In the genomic region with DNA sequence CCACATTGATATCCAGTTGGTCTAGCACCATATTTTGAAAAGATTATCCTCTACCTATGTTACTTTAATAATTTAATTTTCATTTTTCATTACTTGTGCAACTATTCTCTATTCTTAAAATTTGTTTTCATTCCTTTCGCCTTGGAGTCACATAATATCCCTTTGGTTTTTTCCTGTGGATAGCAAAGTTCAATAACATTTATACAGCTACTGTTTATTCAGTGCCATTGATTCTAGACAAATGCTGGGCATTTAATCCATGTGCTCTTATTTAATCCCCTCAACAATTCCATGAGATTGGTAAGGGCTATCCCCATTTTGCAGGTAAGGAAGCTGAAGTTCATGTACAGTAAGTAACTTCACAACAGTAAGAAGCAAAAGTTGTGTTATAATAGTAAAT, we compare ENCODE assay signal across 23 cellular contexts. TPM values are rescaled to one million over a fixed set of nuclear protein-coding genes. Genes with fewer than 3 reads are reported as not detected.
DNase-seq lines count a peak whose midpoint lies in the region; ATAC-seq, FAIRE-seq and TF ChIP-seq lines count a peak whose summit lies in the region.
"Had no signal": no experiment of that assay in that cellular context is flagged by ENCODE, and none has a peak within 500 bp of the region (broad histone marks: within the 10 kb centered on the region; RNA-seq: fewer than 3 reads in every experiment).

No MANE protein-coding gene starts in this region.

- peak; percentile 19 for FAIRE-seq in small intestine (lab: Jason Lieb, UNC)
- FAIRE-seq: A204.1, G401.6, GM12892, H54 had no signal

- peaks cover 12 to 21% of the 10 kb centered on the region in 2 donors for H3K36me3 ChIP-seq in small intestine (ENCODE audit: control insufficient read depth in 2 of 2, insufficient read depth in 2 of 2, low read length in 2 of 2)

- H3K4me3 ChIP-seq in small intestine (ENCODE audit: low read depth in 1 of 2, low read length in 2 of 2), result no peak overlapping the region
- H3K4me3 ChIP-seq: BLaER1, HAP-1 had no signal

- no peak overlapping the region for H3K27ac ChIP-seq in small intestine (ENCODE audit: low read depth in 1 of 2, low read length in 1 of 2)
- H3K27ac ChIP-seq: 22Rv1, BLaER1, C4-2B had no signal

- H3K27me3 ChIP-seq in small intestine (ENCODE audit: control insufficient read depth in 2 of 2, insufficient read depth in 2 of 2, low read length in 2 of 2), result no peaks in the 10 kb centered on the region
- H3K27me3 ChIP-seq: BLaER1 had no signal

- no peaks in the 10 kb centered on the region for H3K9me3 ChIP-seq in small intestine (ENCODE audit: control insufficient read depth, low read depth)
- H3K9me3 ChIP-seq: Caco-2, HAP-1 had no signal

- H3K36me3 Mint-ChIP-seq in activated CD4-positive, alpha-beta T cell treated with anti-CD3 and anti-CD28 coated beads, Interleukin-2, amount 10 ng/mL, durations not matched to agents 24 days and 14 days (ENCODE audit: low read depth), result peaks cover 58% of the 10 kb centered on the region
- H3K36me3 Mint-ChIP-seq in natural killer cell, result peaks cover 17% of the 10 kb centered on the region
- peaks cover 34% of the 10 kb centered on the region for H3K36me3 Mint-ChIP-seq in natural killer cell treated with Interleukin-12 subunit alpha and Interleukin-12 subunit beta and Interleukin-15 and Interleukin-18, amount 100 ng/mL, for 72 hours

- peaks cover 12% of the 10 kb centered on the region for H3K4me1 Mint-ChIP-seq in activated CD4-positive, alpha-beta T cell treated with anti-CD3 and anti-CD28 coated beads, Interleukin-2, amount 10 ng/mL, durations not matched to agents 24 days and 14 days
- H3K4me1 Mint-ChIP-seq in natural killer cell, result peaks cover 34 to 44% of the 10 kb centered on the region in 2 donors
- peaks cover 15 to 20% of the 10 kb centered on the region in 2 donors for H3K4me1 Mint-ChIP-seq in natural killer cell treated with Interleukin-12 subunit alpha and Interleukin-12 subunit beta and Interleukin-15 and Interleukin-18, amount 100 ng/mL, for 72 hours (ENCODE audit: low read depth in 2 of 2)
- H3K4me1 Mint-ChIP-seq: B cell had no signal

- intact Hi-C loops in activated CD4-positive, alpha-beta T cell treated with anti-CD3 and anti-CD28 coated beads, Interleukin-2, amount 10 ng/mL, durations not matched to agents 24 days and 14 days (cut with micrococcal nuclease), result no loop called here
- intact Hi-C loops in natural killer cell (cut with micrococcal nuclease), result no loop called here

- H3K4me1 ChIP-seq in small intestine (ENCODE audit: control insufficient read depth in 2 of 2, insufficient read depth in 1 of 2, low read depth in 1 of 2, low read length in 1 of 2), result no peaks in the 10 kb centered on the region
- H3K4me1 ChIP-seq: HAP-1 had no signal

- H3K9me3 Mint-ChIP-seq in activated CD4-positive, alpha-beta T cell treated with anti-CD3 and anti-CD28 coated beads, Interleukin-2, amount 10 ng/mL, durations not matched to agents 24 days and 14 days, result no peaks in the 10 kb centered on the region
- peaks cover 0 to 2% of the 10 kb centered on the region in 2 donors for H3K9me3 Mint-ChIP-seq in natural killer cell
- no peaks in the 10 kb centered on the region for H3K9me3 Mint-ChIP-seq in natural killer cell treated with Interleukin-12 subunit alpha and Interleukin-12 subunit beta and Interleukin-15 and Interleukin-18, amount 100 ng/mL, for 72 hours
- H3K9me3 Mint-ChIP-seq: HFFc6 had no signal

- no peak for ATAC-seq in natural killer cell
- ATAC-seq in natural killer cell treated with Interleukin-12 subunit alpha and Interleukin-12 subunit beta and Interleukin-15 and Interleukin-18, amount 100 ng/mL, for 72 hours, result no peak
- ATAC-seq: CD8-positive, alpha-beta T cell had no signal

- TF ChIP-seq CTCF in natural killer cell (IDR thresholded peaks at IDR 0.05), result no peak

- no peaks in the 10 kb centered on the region for H3K27me3 Mint-ChIP-seq in activated CD4-positive, alpha-beta T cell treated with anti-CD3 and anti-CD28 coated beads, Interleukin-2, amount 10 ng/mL, durations not matched to agents 24 days and 14 days
- no peaks in the 10 kb centered on the region for H3K27me3 Mint-ChIP-seq in natural killer cell (ENCODE audit: low read depth in 2 of 2)
- H3K27me3 Mint-ChIP-seq in natural killer cell treated with Interleukin-12 subunit alpha and Interleukin-12 subunit beta and Interleukin-15 and Interleukin-18, amount 100 ng/mL, for 72 hours, result no peaks in the 10 kb centered on the region
- H3K27me3 Mint-ChIP-seq: B cell; CD4-positive, CD25-positive, alpha-beta regulatory T cell had no signal

- no peak overlapping the region for H3K27ac Mint-ChIP-seq in activated CD4-positive, alpha-beta T cell treated with anti-CD3 and anti-CD28 coated beads, Interleukin-2, amount 10 ng/mL, durations not matched to agents 24 days and 14 days
- H3K27ac Mint-ChIP-seq in natural killer cell, result peak overlapping the region; percentile 14 to 25
- H3K27ac Mint-ChIP-seq in natural killer cell treated with Interleukin-12 subunit alpha and Interleukin-12 subunit beta and Interleukin-15 and Interleukin-18, amount 100 ng/mL, for 72 hours, result no peak overlapping the region
- H3K27ac Mint-ChIP-seq: B cell; CD4-positive, CD25-positive, alpha-beta regulatory T cell; CD8-positive, alpha-beta T cell; HFFc6 had no signal

- peak; percentile 8 for DNase-seq in activated CD4-positive, alpha-beta T cell treated with anti-CD3 and anti-CD28 coated beads, Interleukin-2, amount 10 ng/mL, durations not matched to agents 24 days and 14 days
- no peak for DNase-seq in activated CD4-positive, alpha-beta T cell treated with anti-CD3 and anti-CD28 coated beads for 4 hours
- DNase-seq in natural killer cell, result no peak
- no peak for DNase-seq in natural killer cell treated with Interleukin-12 subunit alpha and Interleukin-12 subunit beta and Interleukin-15 and Interleukin-18, amount 100 ng/mL, for 72 hours (ENCODE audit: low spot score)
- DNase-seq in small intestine, result no peak
- DNase-seq in kidney glomerular epithelial cell (lab: John Stamatoyannopoulos, UW), result no peak
- DNase-seq: CD4-positive, CD25-positive, alpha-beta regulatory T cell; CD8-positive, alpha-beta T cell; DMS153; DND-41; GOT3; HFFc6 had no signal

- H3K4me3 Mint-ChIP-seq in activated CD4-positive, alpha-beta T cell treated with anti-CD3 and anti-CD28 coated beads, Interleukin-2, amount 10 ng/mL, durations not matched to agents 24 days and 14 days, result no peak overlapping the region
- no peak overlapping the region for H3K4me3 Mint-ChIP-seq in natural killer cell
- H3K4me3 Mint-ChIP-seq in natural killer cell treated with Interleukin-12 subunit alpha and Interleukin-12 subunit beta and Interleukin-15 and Interleukin-18, amount 100 ng/mL, for 72 hours, result no peak overlapping the region
- H3K4me3 Mint-ChIP-seq: B cell; CD4-positive, CD25-positive, alpha-beta regulatory T cell; CD8-positive, alpha-beta T cell; HFFc6 had no signal

- 100% methylated on average over 1 of the region's 1 CpG for WGBS in small intestine, 3 donors

RNA-seq across cellular contexts. Expression of a gene that starts 32.6 kb away (rescaled TPM):
- total RNA-seq in activated CD4-positive, alpha-beta T cell treated with anti-CD3 and anti-CD28 coated beads, Interleukin-2, amount 10 ng/mL, durations not matched to agents 24 days and 14 days, result 168 and 172 TPM in 2 replicates
- 100 to 1,000 TPM in 2 of 3 donors, 10 to 100 TPM in 1; 97.1 to 107 (median 101) TPM for total RNA-seq in natural killer cell
- total RNA-seq in natural killer cell treated with Interleukin-12 subunit alpha and Interleukin-12 subunit beta and Interleukin-15 and Interleukin-18, amount 100 ng/mL, for 72 hours, result 100 to 1,000 TPM; 145 to 161 TPM
- 10 to 100 TPM; 43.6 to 77.0 (median 48.4) TPM for polyA plus RNA-seq in small intestine

RNA-seq across cellular contexts. Expression of a gene that starts 33.8 kb away (rescaled TPM):
- 1.6 and 1.9 TPM in 2 replicates for total RNA-seq in activated CD4-positive, alpha-beta T cell treated with anti-CD3 and anti-CD28 coated beads, Interleukin-2, amount 10 ng/mL, durations not matched to agents 24 days and 14 days
- total RNA-seq in natural killer cell, result under 1 TPM in 1 of 3 donors, not detected in 2; 0.35 TPM
- not detected for total RNA-seq in natural killer cell treated with Interleukin-12 subunit alpha and Interleukin-12 subunit beta and Interleukin-15 and Interleukin-18, amount 100 ng/mL, for 72 hours
- 10 to 100 TPM; 10.5 to 68.7 (median 17.6) TPM for polyA plus RNA-seq in small intestine
- total RNA-seq: CD4-positive, CD25-positive, alpha-beta regulatory T cell; CD8-positive, alpha-beta T cell; HFFc6 had no signal
- polyA plus RNA-seq: AG04450; CD4-positive, CD25-positive, alpha-beta regulatory T cell had no signal

RNA-seq across cellular contexts. Expression of a gene that starts 52.3 kb away (rescaled TPM):
- total RNA-seq in activated CD4-positive, alpha-beta T cell treated with anti-CD3 and anti-CD28 coated beads, Interleukin-2, amount 10 ng/mL, durations not matched to agents 24 days and 14 days, result 0.12 TPM in 1 of 2 replicates, not detected in the other
- total RNA-seq in natural killer cell, result under 1 TPM; 0.16 to 0.75 (median 0.60) TPM
- total RNA-seq in natural killer cell treated with Interleukin-12 subunit alpha and Interleukin-12 subunit beta and Interleukin-15 and Interleukin-18, amount 100 ng/mL, for 72 hours, result under 1 TPM in 1 of 2 donors, not detected in 1; 0.40 TPM
- under 1 TPM in 2 of 3 donors, not detected in 1; 0.67 to 0.81 TPM for polyA plus RNA-seq in small intestine
- total RNA-seq: B cell; Caco-2; CD8-positive, alpha-beta T cell; HFFc6 had no signal
- polyA plus RNA-seq: AG04450; CD4-positive, CD25-positive, alpha-beta regulatory T cell had no signal

Comparison
In these comparisons a context has a peak if more than half of its experiments do, and no peak if none do; other contexts are left out.
1. H3K27ac Mint-ChIP-seq: peak in natural killer cell (2 of 2); none in activated CD4-positive, alpha-beta T cell treated with anti-CD3 and anti-CD28 coated beads, Interleukin-2, amount 10 ng/mL, durations not matched to agents 24 days and 14 days (single experiment) and natural killer cell treated with Interleukin-12 subunit alpha and Interleukin-12 subunit beta and Interleukin-15 and Interleukin-18, amount 100 ng/mL, for 72 hours (0 of 2).